Comparison of ENCODE assay signal across 21 cellular contexts in genomic region chr4:89915151-89915550, GRCh38. TPM values are rescaled to one million over a fixed set of nuclear protein-coding genes. Genes with fewer than 3 reads are reported as not detected.
"Had no signal": no experiment of that assay in that cellular context is flagged by ENCODE, and none has a peak within 500 bp of the region (broad histone marks: within the 10 kb centered on the region; RNA-seq: fewer than 3 reads in every experiment).

No MANE protein-coding gene starts in this region.

- DNase-seq: activated CD4-positive, alpha-beta T cell treated with anti-CD3 and anti-CD28 coated beads for 4 hours; activated CD8-positive, alpha-beta memory T cell treated with anti-CD3 and anti-CD28 coated beads, Interleukin-2, amount 50 U/mL, for 48 hours; activated gamma-delta T cell; activated T-cell treated with anti-CD3 and anti-CD28 coated beads, Interleukin-2, amount 50 U/mL, for 72 hours; amygdala; body of pancreas; central memory CD4-positive, alpha-beta T cell; colonic mucosa; occipital lobe; right lobe of liver; stimulated activated naive CD8-positive, alpha-beta T cell treated with anti-CD3 and anti-CD28 coated beads, Interleukin-15, Interleukin-2, amounts not matched to agents 100 U/mL and 50 U/mL, for 24 hours; T-helper 17 cell; trophoblast cell had no signal

- H3K4me1 ChIP-seq: body of pancreas, colonic mucosa, right lobe of liver had no signal

- H3K9me3 ChIP-seq: body of pancreas, colonic mucosa, prostate gland, right lobe of liver, suprapubic skin had no signal

- H3K4me3 ChIP-seq: body of pancreas, colonic mucosa, prostate gland, right lobe of liver, smooth muscle cell, suprapubic skin had no signal

- ATAC-seq: activated naive CD4-positive, alpha-beta T cell treated with anti-CD3 and anti-CD28 coated beads, Interleukin-2, amount 50 U/mL, for 72 hours; activated T-cell treated with anti-CD3 and anti-CD28 coated beads, Interleukin-2, amount 50 U/mL, for 72 hours; body of pancreas; esophagus mucosa; natural killer cell treated with Interleukin-12 subunit alpha and Interleukin-12 subunit beta and Interleukin-15 and Interleukin-18, amount 100 ng/mL, for 72 hours; right lobe of liver; stimulated activated naive CD8-positive, alpha-beta T cell treated with anti-CD3 and anti-CD28 coated beads, Interleukin-15, Interleukin-2, amounts not matched to agents 100 U/mL and 50 U/mL, for 24 hours; T-helper 17 cell; WTC11 had no signal

- H3K27me3 ChIP-seq: body of pancreas, colonic mucosa, right lobe of liver, suprapubic skin had no signal

- H3K36me3 ChIP-seq: colonic mucosa, prostate gland, right lobe of liver, suprapubic skin had no signal

RNA-seq across cellular contexts. Expression of gene MMRN1, which starts 20.5 kb away (rescaled TPM):
- total RNA-seq: activated T-cell treated with anti-CD3 and anti-CD28 coated beads, Interleukin-2, amount 50 U/mL, for 72 hours; fibroblast of villous mesenchyme; WTC11 had no signal
